In the genomic region with DNA sequence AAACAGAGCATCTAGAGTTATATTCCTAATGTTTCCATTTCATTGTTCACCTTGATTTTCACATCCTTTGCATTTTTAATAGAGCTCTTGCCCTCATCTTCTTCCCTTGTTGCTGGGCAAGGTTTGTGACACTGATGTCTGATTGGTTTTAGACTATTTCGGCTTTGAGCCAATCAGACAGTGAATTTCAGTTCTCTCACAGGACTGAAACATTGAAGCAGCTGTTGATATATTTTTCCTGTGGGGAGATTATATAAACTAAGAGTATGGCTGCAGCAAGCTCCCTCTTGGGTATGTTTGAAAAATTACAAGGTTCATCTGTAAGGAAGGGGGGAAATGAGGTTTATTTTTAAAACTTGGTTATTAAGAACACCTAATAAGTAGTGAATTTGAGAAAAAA, we compare ENCODE assay signal across 8 cellular contexts. TPM values are rescaled to one million over a fixed set of nuclear protein-coding genes. Genes with fewer than 3 reads are reported as not detected.
DNase-seq lines count a peak whose midpoint lies in the region; ATAC-seq, FAIRE-seq and TF ChIP-seq lines count a peak whose summit lies in the region.

No MANE protein-coding gene starts in this region.

- H3K9me3 ChIP-seq in body of pancreas = no peaks in the 10 kb centered on the region
- H3K9me3 ChIP-seq in thymus (ENCODE audit: control insufficient read depth) = no peaks in the 10 kb centered on the region

- no peak overlapping the region for H3K4me3 Mint-ChIP-seq in activated naive CD4-positive, alpha-beta T cell treated with anti-CD3 and anti-CD28 coated beads, Interleukin-2, amount 10 ng/mL, durations not matched to agents 7 days and 5 days

- peak; percentile 47 for DNase-seq in activated naive CD4-positive, alpha-beta T cell treated with anti-CD3 and anti-CD28 coated beads, Interleukin-2, amount 10 ng/mL, durations not matched to agents 7 days and 5 days
- no peak for DNase-seq in activated naive CD4-positive, alpha-beta T cell (lab: John Stamatoyannopoulos, UW)
- DNase-seq in NCI-H526 (lab: John Stamatoyannopoulos, UW) (peak; percentile 33 to 35), body of pancreas (peak in 3 of 4 donors; percentile 20 to 53 (median 23)), NCI-H187 treated with DMSO at 0.1 percent for 48 hours (lab: John Stamatoyannopoulos, UW) (no peak), NCI-H2107 treated with DMSO at 0.1 percent for 48 hours (lab: John Stamatoyannopoulos, UW; ENCODE audit: unreplicated experiment) (no peak)

- CTCF ChIA-PET in activated naive CD4-positive, alpha-beta T cell treated with anti-CD3 and anti-CD28 coated beads, Interleukin-2, amount 10 ng/mL, durations not matched to agents 7 days and 5 days (lab: Charles Lee) = interaction anchor here (0.7 to 3.0 kb wide), 8 partner anchors 14 to 179 kb away, joined by 3 to 17 read pairs (median 11); partner anchors contain the start of gene ATF7IP

- peak overlapping the region in 3 of 4 donors; percentile 39 to 44 (median 39) for H3K27ac ChIP-seq in body of pancreas
- H3K27ac ChIP-seq in thymus (ENCODE audit: low read depth) = peak overlapping the region; percentile 27

- TF ChIP-seq CTCF in body of pancreas (IDR thresholded peaks at IDR 0.05) = peak in 4 of 7 experiments; percentile 21 to 35 (median 28)

- peaks cover 59% of the 10 kb centered on the region for H3K4me1 Mint-ChIP-seq in activated naive CD4-positive, alpha-beta T cell treated with anti-CD3 and anti-CD28 coated beads, Interleukin-2, amount 10 ng/mL, durations not matched to agents 7 days and 5 days

- no peaks in the 10 kb centered on the region for H3K27me3 ChIP-seq in body of pancreas
- H3K27me3 ChIP-seq in thymus (ENCODE audit: control insufficient read depth, insufficient read depth) = no peaks in the 10 kb centered on the region

- peaks cover 22% of the 10 kb centered on the region for H3K9me3 Mint-ChIP-seq in activated naive CD4-positive, alpha-beta T cell treated with anti-CD3 and anti-CD28 coated beads, Interleukin-2, amount 10 ng/mL, durations not matched to agents 7 days and 5 days

- H3K27ac Mint-ChIP-seq in activated naive CD4-positive, alpha-beta T cell treated with anti-CD3 and anti-CD28 coated beads, Interleukin-2, amount 10 ng/mL, durations not matched to agents 7 days and 5 days = peak overlapping the region; percentile 73

- no peak for TF ChIP-seq POLR2A in body of pancreas (IDR thresholded peaks at IDR 0.05)

- no peak overlapping the region for H3K4me3 ChIP-seq in body of pancreas
- H3K4me3 ChIP-seq in thymus (ENCODE audit: low read length) = no peak overlapping the region

- FAIRE-seq in islet of Langerhans (lab: Jason Lieb, UNC) = peak; percentile 96

- H3K36me3 ChIP-seq in body of pancreas (replicated peaks in 1 of 2; ENCODE audit: insufficient read depth in 1 of 2, low read depth in 2 of 2) = no peaks in the 10 kb centered on the region
- no peaks in the 10 kb centered on the region for H3K36me3 ChIP-seq in thymus (ENCODE audit: control insufficient read depth, insufficient read depth)

- H3K4me1 ChIP-seq in body of pancreas (peaks cover 25% of the 10 kb centered on the region), thymus (ENCODE audit: control insufficient read depth, insufficient read depth, low read length) (peaks cover 2% of the 10 kb centered on the region)

- intact Hi-C loops in body of pancreas (cut with DNase I) = no loop called here

- peak; percentile 72 for ATAC-seq in body of pancreas

- peaks cover 36% of the 10 kb centered on the region for H3K36me3 Mint-ChIP-seq in activated naive CD4-positive, alpha-beta T cell treated with anti-CD3 and anti-CD28 coated beads, Interleukin-2, amount 10 ng/mL, durations not matched to agents 7 days and 5 days

- 21 to 30% methylated on average over 1 of the region's 1 CpG for WGBS in body of pancreas, 2 donors
- 79% methylated on average over 1 of the region's 1 CpG for WGBS in thymus

- H3K27me3 Mint-ChIP-seq in activated naive CD4-positive, alpha-beta T cell treated with anti-CD3 and anti-CD28 coated beads, Interleukin-2, amount 10 ng/mL, durations not matched to agents 7 days and 5 days = no peaks in the 10 kb centered on the region

RNA-seq across cellular contexts. Expression of gene ATF7IP, which starts 51.2 kb away (rescaled TPM):
- 10 to 100 TPM; 37.6 to 80.8 TPM for total RNA-seq in body of pancreas
- 23.9 TPM for polyA plus RNA-seq in thymus

Comparison
In these comparisons a context has a peak if more than half of its experiments do, and no peak if none do; other contexts are left out.
1. DNase-seq: peak in activated naive CD4-positive, alpha-beta T cell treated with anti-CD3 and anti-CD28 coated beads, Interleukin-2, amount 10 ng/mL, durations not matched to agents 7 days and 5 days (single experiment), NCI-H526 (2 of 2) and body of pancreas (3 of 4); none in activated naive CD4-positive, alpha-beta T cell (0 of 4), NCI-H187 treated with DMSO at 0.1 percent for 48 hours (single experiment) and NCI-H2107 treated with DMSO at 0.1 percent for 48 hours (single experiment).